Comparison of ENCODE assay signal across 23 cellular contexts in genomic region chr1:67788251-67788796, GRCh38. TPM values are rescaled to one million over a fixed set of nuclear protein-coding genes. Genes with fewer than 3 reads are reported as not detected.
DNase-seq lines count a peak whose midpoint lies in the region; ATAC-seq, FAIRE-seq and TF ChIP-seq lines count a peak whose summit lies in the region.
"Had no signal": no experiment of that assay in that cellular context is flagged by ENCODE, and none has a peak within 500 bp of the region (broad histone marks: within the 10 kb centered on the region; RNA-seq: fewer than 3 reads in every experiment).

No MANE protein-coding gene starts in this region.

- peaks cover 2% of the 10 kb centered on the region for H3K36me3 Mint-ChIP-seq in astrocyte (ENCODE audit: low read depth, unreplicated experiment)
- no peaks in the 10 kb centered on the region for H3K36me3 Mint-ChIP-seq in mesothelial cell of epicardium
- H3K36me3 Mint-ChIP-seq in activated CD8-positive, alpha-beta memory T cell treated with anti-CD3 and anti-CD28 coated beads, Interleukin-2, amount 10 ng/mL, durations not matched to agents 7 days and 5 days, result no peaks in the 10 kb centered on the region

- WGBS in GM23248 (ENCODE audit: low coverage in 1 of 2, low lambda C conversion rate in 2 of 2, missing lambda C conversion rate in 2 of 2), 2 experiments, result 60 to 62% methylated on average over 5 of the region's 5 CpGs

- H3K9me3 Mint-ChIP-seq in astrocyte (ENCODE audit: unreplicated experiment) (no peaks in the 10 kb centered on the region), mesothelial cell of epicardium (no peaks in the 10 kb centered on the region)
- H3K9me3 Mint-ChIP-seq in activated CD8-positive, alpha-beta memory T cell treated with anti-CD3 and anti-CD28 coated beads, Interleukin-2, amount 10 ng/mL, durations not matched to agents 7 days and 5 days (ENCODE audit: low read depth), result no peaks in the 10 kb centered on the region

- H3K27ac ChIP-seq in GM23248 (0 out of 2 replicates have a peak overlapping the region, but pooled peaks have one; percentile 10), astrocyte (ENCODE audit: low read depth, low read length) (no peak overlapping the region), stomach smooth muscle (ENCODE audit: low read length) (peak overlapping the region; percentile 41)
- H3K27ac ChIP-seq: SJCRH30 had no signal

- H3K4me3 Mint-ChIP-seq in astrocyte (ENCODE audit: unreplicated experiment) (no peak overlapping the region), mesothelial cell of epicardium (no peak overlapping the region)
- no peak overlapping the region for H3K4me3 Mint-ChIP-seq in activated CD8-positive, alpha-beta memory T cell treated with anti-CD3 and anti-CD28 coated beads, Interleukin-2, amount 10 ng/mL, durations not matched to agents 7 days and 5 days

- H3K9ac ChIP-seq in GM23248 (no peak overlapping the region), astrocyte (ENCODE audit: low read length) (no peak overlapping the region), stomach smooth muscle (ENCODE audit: low read length in 2 of 2) (no peak overlapping the region)

- H3K4me1 ChIP-seq in GM23248 (ENCODE audit: insufficient read depth) (peaks cover 67% of the 10 kb centered on the region), astrocyte (ENCODE audit: insufficient read depth, low read length) (peaks cover 44% of the 10 kb centered on the region), stomach smooth muscle (ENCODE audit: control insufficient read depth, insufficient read depth, low read length) (peaks cover 33% of the 10 kb centered on the region)
- H3K4me1 ChIP-seq: BE2C, SJCRH30 had no signal

- H3K4me3 ChIP-seq in GM23248 (no peak overlapping the region), astrocyte (ENCODE audit: insufficient read depth, low read depth, low read length) (no peak overlapping the region), stomach smooth muscle (ENCODE audit: low read length in 2 of 2) (no peak overlapping the region)
- H3K4me3 ChIP-seq: A549, SJCRH30 had no signal

- intact Hi-C loops in head of caudate nucleus (cut with DNase I), result no loop called here

- H3K79me2 ChIP-seq in GM23248 (ENCODE audit: insufficient read depth), result peaks cover 84% of the 10 kb centered on the region
- peaks cover 83% of the 10 kb centered on the region for H3K79me2 ChIP-seq in astrocyte (ENCODE audit: insufficient read depth, low read length)

- H4K20me1 ChIP-seq in GM23248 (ENCODE audit: insufficient read depth) (no peaks in the 10 kb centered on the region), astrocyte (ENCODE audit: insufficient read depth, low read length) (peaks cover 45% of the 10 kb centered on the region)

- no peak for FAIRE-seq in astrocyte (lab: Jason Lieb, UNC)
- FAIRE-seq: A549, GM19239, HepG2, RCC 7860 had no signal

- H3K27me3 ChIP-seq in GM23248 (replicated peaks; ENCODE audit: insufficient read depth), result no peaks in the 10 kb centered on the region
- no peaks in the 10 kb centered on the region for H3K27me3 ChIP-seq in astrocyte (ENCODE audit: insufficient read depth, low read length)
- no peaks in the 10 kb centered on the region for H3K27me3 ChIP-seq in stomach smooth muscle (ENCODE audit: control insufficient read depth in 1 of 2, insufficient read depth in 2 of 2, low read length in 2 of 2)
- H3K27me3 ChIP-seq: BE2C, SJCRH30 had no signal

- peaks cover 51% of the 10 kb centered on the region for H3F3A ChIP-seq in GM23248 (ENCODE audit: insufficient read depth)

- H3K4me1 Mint-ChIP-seq in astrocyte (ENCODE audit: low read depth, unreplicated experiment), result peaks cover 35% of the 10 kb centered on the region
- peaks cover 30% of the 10 kb centered on the region for H3K4me1 Mint-ChIP-seq in mesothelial cell of epicardium
- no peaks in the 10 kb centered on the region for H3K4me1 Mint-ChIP-seq in activated CD8-positive, alpha-beta memory T cell treated with anti-CD3 and anti-CD28 coated beads, Interleukin-2, amount 10 ng/mL, durations not matched to agents 7 days and 5 days

- H3K9me2 ChIP-seq in GM23248 (ENCODE audit: insufficient read depth), result no peaks in the 10 kb centered on the region

- H2AFZ ChIP-seq in GM23248 (no peak overlapping the region), astrocyte (ENCODE audit: low read depth, low read length) (no peak overlapping the region)

- no peak for ATAC-seq in activated CD8-positive, alpha-beta memory T cell treated with anti-CD3 and anti-CD28 coated beads, Interleukin-2, amount 10 ng/mL, durations not matched to agents 7 days and 5 days
- ATAC-seq: A549, HepG2 had no signal

- in situ Hi-C loops in GM23248 (cut with MboI), result no loop called here

- H3K27ac Mint-ChIP-seq in astrocyte (ENCODE audit: unreplicated experiment) (no peak overlapping the region), mesothelial cell of epicardium (peak overlapping the region; percentile 11)
- H3K27ac Mint-ChIP-seq in activated CD8-positive, alpha-beta memory T cell treated with anti-CD3 and anti-CD28 coated beads, Interleukin-2, amount 10 ng/mL, durations not matched to agents 7 days and 5 days, result no peak overlapping the region

- H3K9me3 ChIP-seq in GM23248 (ENCODE audit: low read depth) (no peaks in the 10 kb centered on the region), astrocyte (ENCODE audit: insufficient read depth, low read depth, low read length) (no peaks in the 10 kb centered on the region), stomach smooth muscle (ENCODE audit: control insufficient read depth in 2 of 2, low read length in 2 of 2) (no peaks in the 10 kb centered on the region)
- H3K9me3 ChIP-seq: A549, BE2C, SJCRH30 had no signal

- H3K4me2 ChIP-seq in GM23248 (ENCODE audit: unreplicated experiment) (peak overlapping the region; percentile 9), astrocyte (ENCODE audit: low read length) (peak overlapping the region; percentile 18)

- CTCF ChIA-PET in activated CD8-positive, alpha-beta memory T cell treated with anti-CD3 and anti-CD28 coated beads, Interleukin-2, amount 10 ng/mL, durations not matched to agents 7 days and 5 days (lab: Charles Lee), result no interaction called here

- H3K36me3 ChIP-seq in GM23248 (ENCODE audit: low read depth) (no peaks in the 10 kb centered on the region), astrocyte (ENCODE audit: insufficient read depth, low read length) (no peaks in the 10 kb centered on the region), stomach smooth muscle (ENCODE audit: control insufficient read depth in 2 of 2, insufficient read depth in 2 of 2, low read length in 2 of 2) (no peaks in the 10 kb centered on the region)
- H3K36me3 ChIP-seq: BE2C, SJCRH30 had no signal

- DNase-seq in GM23248 (no peak), astrocyte (ENCODE audit: low read depth) (no peak), mesothelial cell of epicardium (ENCODE audit: low spot score in 2 of 2, unreplicated experiment in 2 of 2) (no peak), COLO668 (lab: John Stamatoyannopoulos, UW; ENCODE audit: unreplicated experiment) (no peak), head of caudate nucleus (no peak)
- DNase-seq in activated CD8-positive, alpha-beta memory T cell treated with anti-CD3 and anti-CD28 coated beads, Interleukin-2, amount 10 ng/mL, durations not matched to agents 7 days and 5 days, result no peak
- DNase-seq: BE2C, H7, KG1, NCI-H1092, NCI-H146, NCI-H2029, NCI-H2171, NCI-H345, NCI-H524 treated with DMSO at 0.1 percent for 48 hours, NCI-H82, OCI-M1, SJCRH30 had no signal

- no peak for TF ChIP-seq CTCF in astrocyte (IDR thresholded peaks at IDR 0.05; ENCODE audit: insufficient read depth, low read depth, low read length)
- no peak for TF ChIP-seq CTCF in mesothelial cell of epicardium (IDR thresholded peaks at IDR 0.05; ENCODE audit: unreplicated experiment)

- H3K27me3 Mint-ChIP-seq in astrocyte (ENCODE audit: low read depth, unreplicated experiment) (no peaks in the 10 kb centered on the region), mesothelial cell of epicardium (ENCODE audit: low read depth) (no peaks in the 10 kb centered on the region)
- peaks cover 16% of the 10 kb centered on the region for H3K27me3 Mint-ChIP-seq in activated CD8-positive, alpha-beta memory T cell treated with anti-CD3 and anti-CD28 coated beads, Interleukin-2, amount 10 ng/mL, durations not matched to agents 7 days and 5 days

RNA-seq across cellular contexts. Expression of gene GNG12, which starts 44.9 kb away (rescaled TPM):
- 309 and 315 TPM in 2 replicates for total RNA-seq in GM23248 (2014; rRNA removed; shearing (Covaris generic))
- 265 TPM in 2 replicates for polyA plus RNA-seq in GM23248 (2016; fragmentation: Nextera tagmentation; extraction: Ambion mirVana)
- total RNA-seq in astrocyte (96.8 and 101 TPM in 2 replicates), mesothelial cell of epicardium (40.5 to 43.0 TPM (median 40.5 TPM) in 3 replicates)
- under 1 TPM in 1 of 2 experiments, not detected in 1; 0.33 TPM for total RNA-seq in activated CD8-positive, alpha-beta memory T cell treated with anti-CD3 and anti-CD28 coated beads, Interleukin-2, amount 10 ng/mL, durations not matched to agents 7 days and 5 days

Comparison
In these comparisons a context has a peak if more than half of its experiments do, and no peak if none do; other contexts are left out.
1. RNA of gene GNG12, which starts 44.9 kb away (total RNA-seq): 309 to 315 TPM in GM23248, 96.8 to 101 TPM in astrocyte and 40.5 to 43.0 TPM in mesothelial cell of epicardium; 0.33 TPM in activated CD8-positive, alpha-beta memory T cell treated with anti-CD3 and anti-CD28 coated beads, Interleukin-2, amount 10 ng/mL, durations not matched to agents 7 days and 5 days; every median in the first group is over 10 times any median in the second.